8 cellular contexts compared by ENCODE assay signal in the genomic region with DNA sequence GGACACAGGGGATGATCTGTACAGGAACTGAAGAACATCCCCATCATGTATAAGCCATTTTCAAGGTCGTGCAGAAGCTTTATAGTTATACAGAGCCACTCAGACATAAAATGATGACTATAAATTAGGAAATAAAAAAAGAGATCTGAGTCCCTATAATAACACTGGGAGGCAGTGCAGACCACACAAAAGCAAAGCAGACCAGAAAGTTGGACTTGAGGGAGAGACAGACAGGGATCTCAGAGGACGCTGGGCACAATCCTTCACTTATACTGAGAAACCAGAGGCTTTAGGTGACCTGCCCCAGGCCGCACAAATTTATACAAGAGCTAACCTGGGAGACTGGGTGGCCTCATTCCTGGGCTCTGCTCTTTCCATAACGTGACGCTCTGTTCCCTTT.
DNase-seq lines count a peak whose midpoint lies in the region; ATAC-seq and TF ChIP-seq lines count a peak whose summit lies in the region.

No MANE protein-coding gene starts in this region.

- WGBS in iPS DF 6.9 (ENCODE audit: insufficient coverage, insufficient read length): no CpG with 5 or more reads among the region's 5 CpGs

- CTCF ChIA-PET in CD4-positive, alpha-beta T cell (lab: Charles Lee): interaction anchor here (1.1 to 4.4 kb wide), 4 partner anchors 29 to 512 kb away, joined by 5 to 26 read pairs (median 9); no protein-coding TSS in a partner anchor
- CTCF ChIA-PET in activated CD4-positive, alpha-beta T cell treated with anti-CD3 and anti-CD28 coated beads, Interleukin-2, amount 10 ng/mL, durations not matched to agents 7 days and 5 days (lab: Charles Lee): interaction anchor here (0.7 to 2.0 kb wide), 5 partner anchors 8 to 560 kb away, joined by 3 to 7 read pairs (median 6); partner anchors contain the start of gene RPL34

- peak; percentile 12 for TF ChIP-seq CTCF in CD4-positive, alpha-beta T cell (IDR thresholded peaks at IDR 0.05)
- peak; percentile 51; the same call in 1 of the 2 replicates for TF ChIP-seq CTCF in HFFc6 (IDR thresholded peaks at IDR 0.05)
- 0 out of 2 replicates have a peak, but pooled peaks have one; percentile 21 for TF ChIP-seq CTCF in WI38 (IDR thresholded peaks at IDR 0.05; ENCODE audit: low read depth, low read length)

- no peak for DNase-seq in CD4-positive, alpha-beta T cell
- DNase-seq in HFFc6 (peak; percentile 26), iPS DF 6.9 (ENCODE audit: low read depth, low spot score) (peak; percentile 11), T-helper 1 cell (no peak)
- DNase-seq in activated CD4-positive, alpha-beta T cell treated with anti-CD3 and anti-CD28 coated beads, Interleukin-2, amount 10 ng/mL, durations not matched to agents 7 days and 5 days: no peak
- DNase-seq in NK-92 treated with Interleukin-12 subunit alpha and Interleukin-12 subunit beta, amount 100 ng/mL, for 24 hours (lab: John Stamatoyannopoulos, UW): no peak

- H3K4me3 ChIP-seq in WI38 (ENCODE audit: low read depth, low read length) (no peak overlapping the region), iPS DF 6.9 (ENCODE audit: low read length) (no peak overlapping the region)

- H3K4me1 ChIP-seq in iPS DF 6.9 (ENCODE audit: control insufficient read depth, insufficient read depth, low read length): no peaks in the 10 kb centered on the region

- peak overlapping the region; percentile 93 for H3K27ac Mint-ChIP-seq in CD4-positive, alpha-beta T cell
- no peak overlapping the region for H3K27ac Mint-ChIP-seq in HFFc6
- no peak overlapping the region for H3K27ac Mint-ChIP-seq in activated CD4-positive, alpha-beta T cell treated with anti-CD3 and anti-CD28 coated beads, Interleukin-2, amount 10 ng/mL, durations not matched to agents 7 days and 5 days

- ATAC-seq in CD4-positive, alpha-beta T cell (ENCODE audit: poor library complexity): no peak
- no peak for ATAC-seq in GM19467 (IDR thresholded peaks at IDR 0.05; ENCODE audit: unreplicated experiment)

- no peaks in the 10 kb centered on the region for H3K36me3 ChIP-seq in iPS DF 6.9 (ENCODE audit: control insufficient read depth, insufficient read depth, low read length)

- no peaks in the 10 kb centered on the region for H3K9me3 ChIP-seq in CD4-positive, alpha-beta T cell (ENCODE audit: control insufficient read depth, low read length)
- no peaks in the 10 kb centered on the region for H3K9me3 ChIP-seq in iPS DF 6.9 (ENCODE audit: control insufficient read depth, insufficient read depth, low read length)

- peak overlapping the region; percentile 38 for H3K27ac ChIP-seq in CD4-positive, alpha-beta T cell (ENCODE audit: low read depth, low read length)
- no peak overlapping the region for H3K27ac ChIP-seq in iPS DF 6.9 (ENCODE audit: low read length)

- intact Hi-C loops in CD4-positive, alpha-beta T cell (cut with DNase I, micrococcal nuclease): loop anchor here in 1 of 2 experiments (1.0 kb wide), 1 partner anchor 512 kb away; no protein-coding TSS in a partner anchor

- H3K27me3 ChIP-seq in CD4-positive, alpha-beta T cell (ENCODE audit: control insufficient read depth, insufficient read depth, low read length): no peaks in the 10 kb centered on the region
- H3K27me3 ChIP-seq in iPS DF 6.9 (ENCODE audit: control insufficient read depth, insufficient read depth, low read length): no peaks in the 10 kb centered on the region

- no peak overlapping the region for H3K4me3 Mint-ChIP-seq in CD4-positive, alpha-beta T cell
- H3K4me3 Mint-ChIP-seq in HFFc6: no peak overlapping the region
- no peak overlapping the region for H3K4me3 Mint-ChIP-seq in activated CD4-positive, alpha-beta T cell treated with anti-CD3 and anti-CD28 coated beads, Interleukin-2, amount 10 ng/mL, durations not matched to agents 7 days and 5 days

- no peaks in the 10 kb centered on the region for H3K9me3 Mint-ChIP-seq in CD4-positive, alpha-beta T cell
- H3K9me3 Mint-ChIP-seq in HFFc6: no peaks in the 10 kb centered on the region
- H3K9me3 Mint-ChIP-seq in activated CD4-positive, alpha-beta T cell treated with anti-CD3 and anti-CD28 coated beads, Interleukin-2, amount 10 ng/mL, durations not matched to agents 7 days and 5 days: no peaks in the 10 kb centered on the region

- H3K27me3 Mint-ChIP-seq in CD4-positive, alpha-beta T cell: no peaks in the 10 kb centered on the region
- H3K27me3 Mint-ChIP-seq in HFFc6 (ENCODE audit: insufficient read depth): no peaks in the 10 kb centered on the region; the same call in 1 of the 2 replicates
- no peaks in the 10 kb centered on the region for H3K27me3 Mint-ChIP-seq in activated CD4-positive, alpha-beta T cell treated with anti-CD3 and anti-CD28 coated beads, Interleukin-2, amount 10 ng/mL, durations not matched to agents 7 days and 5 days

- POLR2A ChIA-PET in CD4-positive, alpha-beta T cell (lab: Charles Lee): interaction anchor here (0.9 to 4.3 kb wide), 14 partner anchors 11 to 512 kb away, joined by 3 to 27 read pairs (median 4); partner anchors contain the start of gene LEF1
- POLR2A ChIA-PET in activated CD4-positive, alpha-beta T cell treated with anti-CD3 and anti-CD28 coated beads, Interleukin-2, amount 10 ng/mL, durations not matched to agents 7 days and 5 days (lab: Charles Lee): interaction anchor here (0.6 kb wide), 1 partner anchor 34 kb away, joined by 3 read pairs; no protein-coding TSS in a partner anchor

- peaks cover 94% of the 10 kb centered on the region for H3K4me1 Mint-ChIP-seq in CD4-positive, alpha-beta T cell (ENCODE audit: low read depth)
- H3K4me1 Mint-ChIP-seq in HFFc6 (ENCODE audit: low read depth): peaks cover 31% of the 10 kb centered on the region
- peaks cover 75% of the 10 kb centered on the region for H3K4me1 Mint-ChIP-seq in activated CD4-positive, alpha-beta T cell treated with anti-CD3 and anti-CD28 coated beads, Interleukin-2, amount 10 ng/mL, durations not matched to agents 7 days and 5 days

- peaks cover 95% of the 10 kb centered on the region for H3K36me3 Mint-ChIP-seq in CD4-positive, alpha-beta T cell (ENCODE audit: low read depth)
- H3K36me3 Mint-ChIP-seq in HFFc6 (ENCODE audit: low read depth): no peaks in the 10 kb centered on the region
- peaks cover 76% of the 10 kb centered on the region for H3K36me3 Mint-ChIP-seq in activated CD4-positive, alpha-beta T cell treated with anti-CD3 and anti-CD28 coated beads, Interleukin-2, amount 10 ng/mL, durations not matched to agents 7 days and 5 days (ENCODE audit: low read depth)

Comparison
In these comparisons a context has a peak if more than half of its experiments do, and no peak if none do; other contexts are left out.
1. DNase-seq: peak in HFFc6 (single experiment) and iPS DF 6.9 (single experiment); none in CD4-positive, alpha-beta T cell (0 of 10), activated CD4-positive, alpha-beta T cell treated with anti-CD3 and anti-CD28 coated beads, Interleukin-2, amount 10 ng/mL, durations not matched to agents 7 days and 5 days (single experiment), NK-92 treated with Interleukin-12 subunit alpha and Interleukin-12 subunit beta, amount 100 ng/mL, for 24 hours (single experiment) and T-helper 1 cell (0 of 5).
2. Peak in every context shown above with its lines, with median percentiles within 50 percentile points of each other: CTCF ChIP-seq.